In the genomic region with DNA sequence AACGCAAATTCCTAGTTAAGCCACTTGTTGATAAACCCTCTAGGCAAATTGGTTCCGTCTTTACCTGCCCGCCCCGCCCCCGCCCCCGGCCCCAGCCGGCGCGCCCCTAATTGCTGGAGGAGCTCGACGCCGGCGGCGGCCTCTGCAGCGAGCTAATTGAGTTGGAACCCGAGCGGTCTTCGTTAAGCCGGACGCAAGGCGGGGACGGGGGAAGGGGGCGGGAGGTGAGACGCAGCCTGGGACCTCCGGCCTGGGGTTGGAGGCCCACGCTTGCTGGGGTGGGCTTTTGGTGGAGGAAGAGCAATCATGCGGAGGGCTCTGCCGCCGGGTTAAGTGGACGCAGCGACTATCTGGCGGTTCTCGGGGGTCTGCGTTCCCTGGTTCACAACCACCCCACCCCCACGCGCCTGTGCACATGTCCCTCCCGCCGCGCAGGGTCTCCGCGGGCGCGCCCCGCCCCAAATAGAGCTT, we compare ENCODE assay signal across 19 cellular contexts. TPM values are rescaled to one million over a fixed set of nuclear protein-coding genes. Genes with fewer than 3 reads are reported as not detected.
DNase-seq lines count a peak whose midpoint lies in the region; ATAC-seq and TF ChIP-seq lines count a peak whose summit lies in the region.
"Had no signal": no experiment of that assay in that cellular context is flagged by ENCODE, and none has a peak within 500 bp of the region (broad histone marks: within the 10 kb centered on the region; RNA-seq: fewer than 3 reads in every experiment).

No MANE protein-coding gene starts in this region.

- H3K27ac Mint-ChIP-seq in activated naive CD4-positive, alpha-beta T cell treated with anti-CD3 and anti-CD28 coated beads, Interleukin-2, amount 10 ng/mL, durations not matched to agents 7 days and 5 days: peak overlapping the region; percentile 33
- H3K27ac Mint-ChIP-seq in activated naive CD4-positive, alpha-beta T cell treated with anti-CD3 and anti-CD28 coated beads, Interleukin-2, amount 50 U/mL, for 72 hours: no peak overlapping the region
- no peak overlapping the region for H3K27ac Mint-ChIP-seq in neural progenitor cell
- no peak overlapping the region for H3K27ac Mint-ChIP-seq in activated T-cell treated with anti-CD3 and anti-CD28 coated beads, Interleukin-2, amount 50 U/mL, for 24 hours
- H3K27ac Mint-ChIP-seq: activated naive CD4-positive, alpha-beta T cell treated with anti-CD3 and anti-CD28 coated beads for 36 hours had no signal

- H3K79me2 ChIP-seq in fibroblast of lung (ENCODE audit: control insufficient read depth, insufficient read depth, low read length): peaks cover 86% of the 10 kb centered on the region
- no peaks in the 10 kb centered on the region for H3K79me2 ChIP-seq in neural progenitor cell (ENCODE audit: low read depth)
- H3K79me2 ChIP-seq in OCI-LY7 (ENCODE audit: insufficient read depth, low read depth, low read length): no peaks in the 10 kb centered on the region
- H3K79me2 ChIP-seq: parathyroid adenoma had no signal

- no peak for TF ChIP-seq POLR2A in vagina (IDR thresholded peaks at IDR 0.05)

- H3K9me2 ChIP-seq in OCI-LY7 (ENCODE audit: insufficient read depth, low read length): no peaks in the 10 kb centered on the region

- no peaks in the 10 kb centered on the region for H3K9me3 Mint-ChIP-seq in activated naive CD4-positive, alpha-beta T cell treated with anti-CD3 and anti-CD28 coated beads, Interleukin-2, amount 10 ng/mL, durations not matched to agents 7 days and 5 days
- H3K9me3 Mint-ChIP-seq in activated naive CD4-positive, alpha-beta T cell treated with anti-CD3 and anti-CD28 coated beads, Interleukin-2, amount 50 U/mL, for 72 hours: no peaks in the 10 kb centered on the region
- H3K9me3 Mint-ChIP-seq in neural progenitor cell: no peaks in the 10 kb centered on the region
- no peaks in the 10 kb centered on the region for H3K9me3 Mint-ChIP-seq in activated T-cell treated with anti-CD3 and anti-CD28 coated beads, Interleukin-2, amount 50 U/mL, for 24 hours
- H3K9me3 Mint-ChIP-seq: activated naive CD4-positive, alpha-beta T cell treated with anti-CD3 and anti-CD28 coated beads for 36 hours had no signal

- H3K36me3 ChIP-seq in fibroblast of lung (ENCODE audit: control insufficient read depth, insufficient read depth, low read length): peaks cover 5% of the 10 kb centered on the region
- H3K36me3 ChIP-seq in neural progenitor cell: no peaks in the 10 kb centered on the region
- H3K36me3 ChIP-seq in vagina: no peaks in the 10 kb centered on the region
- H3K36me3 ChIP-seq in OCI-LY7 (ENCODE audit: insufficient read depth, low read length): no peaks in the 10 kb centered on the region
- H3K36me3 ChIP-seq: gastrocnemius medialis had no signal

- H3K4me1 Mint-ChIP-seq in activated naive CD4-positive, alpha-beta T cell treated with anti-CD3 and anti-CD28 coated beads, Interleukin-2, amount 10 ng/mL, durations not matched to agents 7 days and 5 days: no peaks in the 10 kb centered on the region
- peaks cover 27% of the 10 kb centered on the region for H3K4me1 Mint-ChIP-seq in neural progenitor cell
- H3K4me1 Mint-ChIP-seq in activated T-cell treated with anti-CD3 and anti-CD28 coated beads, Interleukin-2, amount 50 U/mL, for 24 hours (ENCODE audit: low read depth): peaks cover 6% of the 10 kb centered on the region

- H3K36me3 Mint-ChIP-seq in activated naive CD4-positive, alpha-beta T cell treated with anti-CD3 and anti-CD28 coated beads, Interleukin-2, amount 10 ng/mL, durations not matched to agents 7 days and 5 days: no peaks in the 10 kb centered on the region
- no peaks in the 10 kb centered on the region for H3K36me3 Mint-ChIP-seq in activated naive CD4-positive, alpha-beta T cell treated with anti-CD3 and anti-CD28 coated beads, Interleukin-2, amount 50 U/mL, for 72 hours
- H3K36me3 Mint-ChIP-seq in neural progenitor cell: no peaks in the 10 kb centered on the region
- H3K36me3 Mint-ChIP-seq in activated T-cell treated with anti-CD3 and anti-CD28 coated beads, Interleukin-2, amount 50 U/mL, for 24 hours (ENCODE audit: low read depth): no peaks in the 10 kb centered on the region

- BruUV-seq in OCI-LY7 (replicated peaks; lab: Mats Ljungman, UMichigan): no TSS peak

- H3K27ac ChIP-seq in fibroblast of lung (ENCODE audit: insufficient read depth, low read length) (no peak overlapping the region), neural progenitor cell (no peak overlapping the region), vagina (no peak overlapping the region), OCI-LY7 (ENCODE audit: low read depth, low read length, poor library complexity, severe bottlenecking) (no peak overlapping the region)
- H3K27ac ChIP-seq: gastrocnemius medialis, parathyroid adenoma had no signal

- peaks cover 100% of the 10 kb centered on the region for H3K27me3 Mint-ChIP-seq in activated naive CD4-positive, alpha-beta T cell treated with anti-CD3 and anti-CD28 coated beads, Interleukin-2, amount 10 ng/mL, durations not matched to agents 7 days and 5 days
- peaks cover 92% of the 10 kb centered on the region for H3K27me3 Mint-ChIP-seq in neural progenitor cell (ENCODE audit: insufficient read depth, low read depth)
- peaks cover 89% of the 10 kb centered on the region for H3K27me3 Mint-ChIP-seq in activated T-cell treated with anti-CD3 and anti-CD28 coated beads, Interleukin-2, amount 50 U/mL, for 24 hours

- H3K9me3 ChIP-seq in fibroblast of lung (ENCODE audit: control insufficient read depth, insufficient read depth, low read depth, low read length) (no peaks in the 10 kb centered on the region), neural progenitor cell (ENCODE audit: low read depth) (no peaks in the 10 kb centered on the region), vagina (no peaks in the 10 kb centered on the region), OCI-LY7 (ENCODE audit: low read length) (no peaks in the 10 kb centered on the region)
- H3K9me3 ChIP-seq: gastrocnemius medialis had no signal

- ATAC-seq in activated naive CD4-positive, alpha-beta T cell treated with anti-CD3 and anti-CD28 coated beads, Interleukin-2, amount 50 U/mL, for 72 hours: no peak
- ATAC-seq: gastrocnemius medialis had no signal

- H3K4me2 ChIP-seq in fibroblast of lung (ENCODE audit: extremely low read depth, insufficient read depth, low read length): peak overlapping the region; percentile 71
- peak overlapping the region; percentile 64 for H3K4me2 ChIP-seq in neural progenitor cell
- H3K4me2 ChIP-seq in OCI-LY7 (ENCODE audit: low read length): no peak overlapping the region

- H3K4me3 ChIP-seq in fibroblast of lung (replicated peaks in 1 of 4; ENCODE audit: control extremely low read depth in 1 of 4, insufficient read depth in 1 of 4, low read depth in 3 of 4, low read length in 4 of 4): peak overlapping the region in 3 of 4 experiments; percentile 17 to 46 (median 23)
- H3K4me3 ChIP-seq in neural progenitor cell: peak overlapping the region; percentile 27
- H3K4me3 ChIP-seq in vagina: peak overlapping the region; percentile 3 to 29
- no peak overlapping the region for H3K4me3 ChIP-seq in OCI-LY7 (ENCODE audit: low read depth, low read length, poor library complexity, severe bottlenecking)
- H3K4me3 ChIP-seq: gastrocnemius medialis had no signal

- no peak overlapping the region for H3K4me3 Mint-ChIP-seq in activated naive CD4-positive, alpha-beta T cell treated with anti-CD3 and anti-CD28 coated beads, Interleukin-2, amount 10 ng/mL, durations not matched to agents 7 days and 5 days
- no peak overlapping the region for H3K4me3 Mint-ChIP-seq in neural progenitor cell
- no peak overlapping the region for H3K4me3 Mint-ChIP-seq in activated T-cell treated with anti-CD3 and anti-CD28 coated beads, Interleukin-2, amount 50 U/mL, for 24 hours
- H3K4me3 Mint-ChIP-seq: activated naive CD4-positive, alpha-beta T cell treated with anti-CD3 and anti-CD28 coated beads for 36 hours had no signal

- H4K20me1 ChIP-seq in fibroblast of lung (ENCODE audit: control insufficient read depth, extremely low read depth, insufficient read depth, low read length): no peaks in the 10 kb centered on the region
- H4K20me1 ChIP-seq in neural progenitor cell (ENCODE audit: low read depth): peaks cover 100% of the 10 kb centered on the region
- H4K20me1 ChIP-seq in OCI-LY7 (ENCODE audit: insufficient read depth, low read length): no peaks in the 10 kb centered on the region

- H3F3A ChIP-seq in neural progenitor cell (ENCODE audit: low read depth): peaks cover 34% of the 10 kb centered on the region

- H2AFZ ChIP-seq in fibroblast of lung (ENCODE audit: low read length): no peak overlapping the region
- H2AFZ ChIP-seq in neural progenitor cell (replicated peaks): no peak overlapping the region
- H2AFZ ChIP-seq in OCI-LY7 (ENCODE audit: low read length): no peak overlapping the region
- H2AFZ ChIP-seq: parathyroid adenoma had no signal

- intact Hi-C loops in vagina (cut with DNase I) (no loop called here), OCI-LY7 (cut with micrococcal nuclease; ENCODE audit: unreplicated experiment) (no loop called here)

- TF ChIP-seq CTCF in fibroblast of lung (conservative IDR thresholded peaks at IDR 0.05 in 1 of 2, IDR thresholded peaks at IDR 0.05 in 1 of 2; ENCODE audit: low read depth in 1 of 2, low read length in 2 of 2): no peak
- TF ChIP-seq CTCF in neural progenitor cell (IDR thresholded peaks at IDR 0.05): no peak
- no peak for TF ChIP-seq CTCF in vagina (IDR thresholded peaks at IDR 0.05)
- no peak for TF ChIP-seq CTCF in OCI-LY7 (conservative IDR thresholded peaks at IDR 0.05; ENCODE audit: low read length)

- H3K27me3 ChIP-seq in fibroblast of lung (ENCODE audit: control insufficient read depth, insufficient read depth, low read length) (no peaks in the 10 kb centered on the region), neural progenitor cell (peaks cover 100% of the 10 kb centered on the region), vagina (peaks cover 23% of the 10 kb centered on the region)

- H3K4me1 ChIP-seq in fibroblast of lung (ENCODE audit: control insufficient read depth, extremely low read depth, insufficient read depth, low read length) (peaks cover 2% of the 10 kb centered on the region), neural progenitor cell (peaks cover 37% of the 10 kb centered on the region), vagina (peaks cover 26% of the 10 kb centered on the region), OCI-LY7 (ENCODE audit: insufficient read depth, low read length, poor library complexity, severe bottlenecking) (no peaks in the 10 kb centered on the region)
- H3K4me1 ChIP-seq: parathyroid adenoma had no signal

- POLR2A ChIA-PET in OCI-LY7 (lab: Charles Lee): no interaction called here

- H3K9ac ChIP-seq in fibroblast of lung (ENCODE audit: insufficient read depth, low read length): no peak overlapping the region
- H3K9ac ChIP-seq in neural progenitor cell: no peak overlapping the region
- H3K9ac ChIP-seq: parathyroid adenoma had no signal

- CTCF ChIA-PET in activated naive CD4-positive, alpha-beta T cell treated with anti-CD3 and anti-CD28 coated beads, Interleukin-2, amount 10 ng/mL, durations not matched to agents 7 days and 5 days (lab: Charles Lee): no interaction called here
- CTCF ChIA-PET in OCI-LY7 (lab: Charles Lee; ENCODE audit: unreplicated experiment): no interaction called here

- no peak for DNase-seq in activated naive CD4-positive, alpha-beta T cell treated with anti-CD3 and anti-CD28 coated beads, Interleukin-2, amount 10 ng/mL, durations not matched to agents 7 days and 5 days
- no peak for DNase-seq in activated naive CD4-positive, alpha-beta T cell treated with anti-CD3 and anti-CD28 coated beads, Interleukin-2, amount 50 U/mL, for 72 hours (ENCODE audit: low spot score in 2 of 2)
- DNase-seq in fibroblast of lung (ENCODE audit: low read depth in 2 of 2): no peak
- peak; percentile 92 for DNase-seq in neural progenitor cell (ENCODE audit: low spot score)
- DNase-seq in vagina (ENCODE audit: extremely low spot score in 2 of 2): no peak
- DNase-seq in A172 (ENCODE audit: low spot score): no peak
- no peak for DNase-seq in activated T-cell treated with anti-CD3 and anti-CD28 coated beads, Interleukin-2, amount 50 U/mL, for 24 hours
- no peak for DNase-seq in OCI-LY7 (ENCODE audit: low spot score)
- DNase-seq: activated naive CD4-positive, alpha-beta T cell treated with anti-CD3 and anti-CD28 coated beads for 36 hours; activated T-cell treated with anti-CD3 and anti-CD28 coated beads for 4 hours; C1 segment of cervical spinal cord; gastrocnemius medialis; GF-D8; Karpas-422; NCI-H1417 treated with DMSO at 0.1 percent for 48 hours had no signal

RNA-seq across cellular contexts. Expression of gene FOXF1, which starts 12.7 kb away (rescaled TPM):
- total RNA-seq in activated naive CD4-positive, alpha-beta T cell treated with anti-CD3 and anti-CD28 coated beads, Interleukin-2, amount 50 U/mL, for 72 hours: not detected
- total RNA-seq in fibroblast of lung: 15.9 and 31.5 TPM in 2 replicates
- 14.0 and 38.5 TPM in 2 replicates for polyA plus RNA-seq in fibroblast of lung
- polyA plus RNA-seq in fibroblast of lung (2012): 19.3 and 43.8 TPM in 2 replicates
- 16.2 and 35.9 TPM in 2 replicates for polyA minus RNA-seq in fibroblast of lung (ENCODE audit: low replicate concordance)
- total RNA-seq in neural progenitor cell (ENCODE audit: low replicate concordance): not detected in 2 replicates
- total RNA-seq in vagina: 26.0 TPM
- 2.1 TPM in 2 replicates for total RNA-seq in A172 (2014; rRNA removed; shearing (Covaris generic))
- not detected in 2 replicates for total RNA-seq in OCI-LY7 (2014; rRNA removed; shearing (Covaris generic))
- not detected in 2 replicates for total RNA-seq in OCI-LY7 (2022)
- total RNA-seq: A673; activated naive CD4-positive, alpha-beta T cell treated with anti-CD3 and anti-CD28 coated beads for 36 hours; HT-29; myocyte had no signal

RNA-seq across cellular contexts. Expression of gene MTHFSD, which starts 57.4 kb away (rescaled TPM):
- total RNA-seq in activated naive CD4-positive, alpha-beta T cell treated with anti-CD3 and anti-CD28 coated beads, Interleukin-2, amount 50 U/mL, for 72 hours: 10 to 100 TPM; 20.5 to 21.8 TPM
- total RNA-seq in fibroblast of lung (13.6 and 19.3 TPM in 2 replicates), neural progenitor cell (ENCODE audit: low replicate concordance) (17.4 and 34.6 TPM in 2 replicates), vagina (20.4 TPM), OCI-LY7 (2022) (26.0 and 33.5 TPM in 2 replicates)
- polyA plus RNA-seq in fibroblast of lung: 11.4 and 13.1 TPM in 2 replicates
- polyA plus RNA-seq in fibroblast of lung (2012): 9.3 and 9.7 TPM in 2 replicates
- 5.9 and 16.3 TPM in 2 replicates for polyA minus RNA-seq in fibroblast of lung (ENCODE audit: low replicate concordance)
- 7.8 and 16.2 TPM in 2 replicates for total RNA-seq in A172 (2014; rRNA removed; shearing (Covaris generic))
- total RNA-seq in OCI-LY7 (2014; rRNA removed; shearing (Covaris generic)): 12.2 and 15.0 TPM in 2 replicates
